In genomic region chr3:124960205-124960604, GRCh38 we compare ENCODE assay signal across 30 cellular contexts. TPM values are rescaled to one million over a fixed set of nuclear protein-coding genes. Genes with fewer than 3 reads are reported as not detected.
"Had no signal": no experiment of that assay in that cellular context is flagged by ENCODE, and none has a peak within 500 bp of the region (broad histone marks: within the 10 kb centered on the region; RNA-seq: fewer than 3 reads in every experiment).

No MANE protein-coding gene starts in this region.

- H3K4me3 Mint-ChIP-seq: immature natural killer cell; memory B cell; naive thymus-derived CD8-positive, alpha-beta T cell; nephron; neural crest cell; stimulated activated effector memory CD8-positive, alpha-beta T cell treated with anti-CD3 and anti-CD28 coated beads, Interleukin-12 subunit alpha, Interleukin-12 subunit beta, amount 100 ng/mL, for 72 hours; stimulated activated naive CD8-positive, alpha-beta T cell treated with anti-CD3 and anti-CD28 coated beads, Interleukin-15, Interleukin-2, amounts not matched to agents 100 ng/mL and 50 ng/mL, for 24 hours had no signal

- H3K9me3 Mint-ChIP-seq: memory B cell; stimulated activated effector memory CD8-positive, alpha-beta T cell treated with anti-CD3 and anti-CD28 coated beads, Interleukin-12 subunit alpha, Interleukin-12 subunit beta, amount 100 ng/mL, for 72 hours had no signal

- H3K9me3 ChIP-seq: left ventricle myocardium inferior, pancreas, prostate gland, suprapubic skin, thoracic aorta, tibial artery, upper lobe of right lung had no signal

- ATAC-seq: naive thymus-derived CD8-positive, alpha-beta T cell; pancreas; right cardiac atrium; sciatic nerve; upper lobe of right lung had no signal

- H3K4me1 Mint-ChIP-seq: immature natural killer cell; memory B cell; nephron; stimulated activated effector memory CD8-positive, alpha-beta T cell treated with anti-CD3 and anti-CD28 coated beads, Interleukin-12 subunit alpha, Interleukin-12 subunit beta, amount 100 ng/mL, for 72 hours had no signal

- H3K4me1 ChIP-seq: prostate gland, spleen, suprapubic skin, tibial artery, upper lobe of right lung had no signal

- DNase-seq: hypothalamus; immature natural killer cell; kidney; left ventricle myocardium inferior; midbrain; naive thymus-derived CD8-positive, alpha-beta T cell; nucleus accumbens; pancreas; posterior cingulate gyrus; retina; right cardiac atrium; spleen; stimulated activated CD4-positive, alpha-beta T cell treated with anti-CD3 and anti-CD28 coated beads, Interleukin-4, amount 100 ng/mL, for 24 hours; stimulated activated naive CD4-positive, alpha-beta T cell; tibial artery; trophoblast cell; upper lobe of right lung had no signal

- H3K36me3 ChIP-seq: left ventricle myocardium inferior, pancreas, prostate gland, spleen, suprapubic skin, thoracic aorta, tibial artery, upper lobe of right lung had no signal

- H3K36me3 Mint-ChIP-seq: immature natural killer cell; stimulated activated effector memory CD8-positive, alpha-beta T cell treated with anti-CD3 and anti-CD28 coated beads, Interleukin-12 subunit alpha, Interleukin-12 subunit beta, amount 100 ng/mL, for 72 hours had no signal

- H3K27ac Mint-ChIP-seq: immature natural killer cell; memory B cell; naive thymus-derived CD8-positive, alpha-beta T cell; nephron; stimulated activated effector memory CD8-positive, alpha-beta T cell treated with anti-CD3 and anti-CD28 coated beads, Interleukin-12 subunit alpha, Interleukin-12 subunit beta, amount 100 ng/mL, for 72 hours; stimulated activated naive CD8-positive, alpha-beta T cell treated with anti-CD3 and anti-CD28 coated beads, Interleukin-15, Interleukin-2, amounts not matched to agents 100 ng/mL and 50 ng/mL, for 24 hours had no signal

- H3K4me3 ChIP-seq: left ventricle myocardium inferior, lung, pancreas, prostate gland, skin epidermis, spleen, suprapubic skin, thoracic aorta, tibial artery, upper lobe of right lung had no signal

- H3K27me3 ChIP-seq: pancreas, spleen, suprapubic skin, tibial artery, upper lobe of right lung had no signal

- H3K27ac ChIP-seq: left ventricle myocardium inferior, pancreas, prostate gland, skin epidermis, spleen, suprapubic skin, thoracic aorta, tibial artery, upper lobe of right lung had no signal

RNA-seq across cellular contexts. Expression of gene MUC13, which starts 25.7 kb away (rescaled TPM):
- total RNA-seq: lower leg skin; naive thymus-derived CD8-positive, alpha-beta T cell; neural crest cell; osteoblast; right cardiac atrium; sciatic nerve; upper lobe of right lung had no signal
- polyA plus RNA-seq: immature natural killer cell; naive thymus-derived CD8-positive, alpha-beta T cell had no signal
